ENCODE assay signal across 16 cellular contexts in genomic region chr7:121046893-121047468, GRCh38. TPM values are rescaled to one million over a fixed set of nuclear protein-coding genes. Genes with fewer than 3 reads are reported as not detected.
"Had no signal": no experiment of that assay in that cellular context is flagged by ENCODE, and none has a peak within 500 bp of the region (broad histone marks: within the 10 kb centered on the region; RNA-seq: fewer than 3 reads in every experiment).

No MANE protein-coding gene starts in this region.

- ATAC-seq: effector memory CD8-positive, alpha-beta T cell; left ventricle myocardium superior; mucosa of descending colon; naive thymus-derived CD4-positive, alpha-beta T cell; pancreas had no signal

- H3K9me3 Mint-ChIP-seq: effector memory CD8-positive, alpha-beta T cell had no signal

- H3K4me3 Mint-ChIP-seq: dendritic cell treated with granulocyte-macrophage colony-stimulating factor and Interleukin-4, amounts not matched to agents 40 ng/mL and 50 ng/mL, for 4 days; effector memory CD8-positive, alpha-beta T cell; memory B cell; naive thymus-derived CD4-positive, alpha-beta T cell had no signal

- DNase-seq: activated CD4-positive, CD25-positive, alpha-beta regulatory T cell treated with anti-CD3 and anti-CD28 coated beads, Interleukin-2, amount 50 U/mL, for 72 hours; activated naive CD4-positive, alpha-beta T cell treated with Interleukin-2 at 50 U/mL for 16 hours; aorta; cerebellar nuclear complex; effector memory CD8-positive, alpha-beta T cell; hippocampal formation; left ventricle myocardium superior; mucosa of descending colon; naive thymus-derived CD4-positive, alpha-beta T cell; pancreas; sigmoid colon; stimulated activated CD4-positive, alpha-beta T cell treated with anti-CD3 and anti-CD28 coated beads, Interleukin-2, amount 100 ng/mL, for 24 hours had no signal

- H3K27ac Mint-ChIP-seq: dendritic cell treated with granulocyte-macrophage colony-stimulating factor and Interleukin-4, amounts not matched to agents 40 ng/mL and 50 ng/mL, for 4 days; effector memory CD8-positive, alpha-beta T cell; memory B cell; naive thymus-derived CD4-positive, alpha-beta T cell had no signal

- H3K4me3 ChIP-seq: breast epithelium, mucosa of descending colon, pancreas, sigmoid colon, thoracic aorta had no signal

- H3K27me3 Mint-ChIP-seq: dendritic cell treated with granulocyte-macrophage colony-stimulating factor and Interleukin-4, amounts not matched to agents 40 ng/mL and 50 ng/mL, for 4 days had no signal

- H3K36me3 Mint-ChIP-seq: memory B cell had no signal

- H3K4me1 Mint-ChIP-seq: memory B cell had no signal

RNA-seq across cellular contexts. Expression of gene CPED1, which starts 58.5 kb away (rescaled TPM):
- polyA plus RNA-seq: naive thymus-derived CD4-positive, alpha-beta T cell had no signal
